Comparison of ENCODE assay signal across 11 cellular contexts in the genomic region with DNA sequence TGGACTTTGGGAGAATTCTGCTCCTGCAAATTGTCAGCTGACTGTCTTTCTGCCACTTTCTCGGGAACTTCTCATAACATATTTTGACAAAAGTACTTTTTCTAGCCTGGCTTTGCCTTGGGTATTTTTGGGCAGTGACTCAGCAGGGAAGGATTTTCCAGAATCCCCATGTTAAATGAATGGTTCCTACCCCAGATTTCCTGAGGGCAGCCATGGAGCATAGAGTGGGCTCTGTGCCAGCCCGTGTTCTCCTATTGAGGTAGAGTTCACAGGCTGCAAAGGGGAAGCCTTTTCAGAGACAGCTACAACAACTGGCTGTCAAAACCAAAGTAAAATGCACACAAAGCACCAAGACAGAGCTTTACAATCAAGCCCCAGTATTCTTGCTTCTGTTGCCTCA. TPM values are rescaled to one million over a fixed set of nuclear protein-coding genes. Genes with fewer than 3 reads are reported as not detected.
A peak's percentile ranks its signal among the peaks of the same experiment; 100 is the strongest.
DNase-seq lines count a peak whose midpoint lies in the region; ATAC-seq and TF ChIP-seq lines count a peak whose summit lies in the region.
"Had no signal": no experiment of that assay in that cellular context is flagged by ENCODE, and none has a peak within 500 bp of the region (broad histone marks: within the 10 kb centered on the region; RNA-seq: fewer than 3 reads in every experiment).

No MANE protein-coding gene starts in this region.

- H3K27ac Mint-ChIP-seq in HFFc6: peak overlapping the region; percentile 27; the same call in 1 of the 2 replicates
- H3K27ac Mint-ChIP-seq in activated CD8-positive, alpha-beta T cell treated with anti-CD3 and anti-CD28 coated beads, Interleukin-2, amount 10 ng/mL, durations not matched to agents 7 days and 5 days: peak overlapping the region; percentile 8

- H3K27me3 Mint-ChIP-seq in HFFc6 (ENCODE audit: insufficient read depth): peaks cover 18% of the 10 kb centered on the region
- H3K27me3 Mint-ChIP-seq in activated CD8-positive, alpha-beta T cell treated with anti-CD3 and anti-CD28 coated beads, Interleukin-2, amount 10 ng/mL, durations not matched to agents 7 days and 5 days (ENCODE audit: low read depth): no peaks in the 10 kb centered on the region

- no peaks in the 10 kb centered on the region for H3K27me3 ChIP-seq in smooth muscle cell (ENCODE audit: low read depth)

- no peaks in the 10 kb centered on the region for H3K4me1 ChIP-seq in smooth muscle cell (ENCODE audit: low read depth)

- H2AFZ ChIP-seq in smooth muscle cell (ENCODE audit: low read depth): no peak overlapping the region

- H3K4me1 Mint-ChIP-seq in HFFc6 (ENCODE audit: low read depth): peaks cover 37% of the 10 kb centered on the region
- peaks cover 24% of the 10 kb centered on the region for H3K4me1 Mint-ChIP-seq in activated CD8-positive, alpha-beta T cell treated with anti-CD3 and anti-CD28 coated beads, Interleukin-2, amount 10 ng/mL, durations not matched to agents 7 days and 5 days (ENCODE audit: low read depth)
- H3K4me1 Mint-ChIP-seq: neural crest cell had no signal

- H3K36me3 ChIP-seq in smooth muscle cell (ENCODE audit: low read depth): no peaks in the 10 kb centered on the region

- H3K9me3 ChIP-seq in smooth muscle cell (replicated peaks; ENCODE audit: low read depth): no peaks in the 10 kb centered on the region

- no peaks in the 10 kb centered on the region for H3K9me3 Mint-ChIP-seq in HFFc6
- H3K9me3 Mint-ChIP-seq in activated CD8-positive, alpha-beta T cell treated with anti-CD3 and anti-CD28 coated beads, Interleukin-2, amount 10 ng/mL, durations not matched to agents 7 days and 5 days (ENCODE audit: insufficient read depth): no peaks in the 10 kb centered on the region
- H3K9me3 Mint-ChIP-seq: neural crest cell had no signal

- peak overlapping the region; percentile 40 for H3K4me2 ChIP-seq in smooth muscle cell

- H3K9ac ChIP-seq in smooth muscle cell (ENCODE audit: low read depth): no peak overlapping the region

- WGBS in smooth muscle cell (ENCODE audit: low lambda C conversion rate): 11% methylated on average over 2 of the region's 2 CpGs

- H4K20me1 ChIP-seq in smooth muscle cell (ENCODE audit: low read depth): no peaks in the 10 kb centered on the region

- H3K79me2 ChIP-seq in smooth muscle cell (ENCODE audit: low read depth): no peaks in the 10 kb centered on the region

- TF ChIP-seq CTCF in HFFc6 (IDR thresholded peaks at IDR 0.05): no peak
- no peak for TF ChIP-seq CTCF in fibroblast of villous mesenchyme (IDR thresholded peaks at IDR 0.05; ENCODE audit: insufficient read depth, low read depth, low read length)
- no peak for TF ChIP-seq CTCF in smooth muscle cell (IDR thresholded peaks at IDR 0.05; ENCODE audit: borderline replicate concordance, insufficient read depth, poor library complexity, severe bottlenecking)

- CTCF ChIA-PET in activated CD8-positive, alpha-beta T cell treated with anti-CD3 and anti-CD28 coated beads, Interleukin-2, amount 10 ng/mL, durations not matched to agents 7 days and 5 days (lab: Charles Lee): interaction anchor here (0.7 to 1.2 kb wide), 4 partner anchors 8 to 370 kb away, joined by 3 read pairs; no protein-coding TSS in a partner anchor

- ATAC-seq in activated CD8-positive, alpha-beta T cell treated with anti-CD3 and anti-CD28 coated beads, Interleukin-2, amount 10 ng/mL, durations not matched to agents 7 days and 5 days: no peak
- ATAC-seq in GM18519 (IDR thresholded peaks at IDR 0.05; ENCODE audit: low FRiP score, unreplicated experiment) (no peak), HG02610 (IDR thresholded peaks at IDR 0.05; ENCODE audit: unreplicated experiment) (no peak), HG02840 (IDR thresholded peaks at IDR 0.05; ENCODE audit: low FRiP score, unreplicated experiment) (no peak)

- DNase-seq in HFFc6 (no peak), fibroblast of villous mesenchyme (ENCODE audit: low read depth) (peak; percentile 38), smooth muscle cell (lab: John Stamatoyannopoulos, UW; ENCODE audit: unreplicated experiment) (no peak), OCI-M2 (lab: John Stamatoyannopoulos, UW; ENCODE audit: unreplicated experiment) (no peak)
- DNase-seq in activated CD8-positive, alpha-beta T cell treated with anti-CD3 and anti-CD28 coated beads, Interleukin-2, amount 10 ng/mL, durations not matched to agents 7 days and 5 days: peak; percentile 16
- DNase-seq: hippocampal formation, NCI-H2029 treated with DMSO at 0.1 percent for 48 hours had no signal

- H3K4me3 ChIP-seq in fibroblast of villous mesenchyme (ENCODE audit: low read depth, low read length) (no peak overlapping the region), smooth muscle cell (no peak overlapping the region)

- H3K36me3 Mint-ChIP-seq in HFFc6 (ENCODE audit: low read depth): no peaks in the 10 kb centered on the region
- H3K36me3 Mint-ChIP-seq in activated CD8-positive, alpha-beta T cell treated with anti-CD3 and anti-CD28 coated beads, Interleukin-2, amount 10 ng/mL, durations not matched to agents 7 days and 5 days (ENCODE audit: low read depth): peaks cover 77% of the 10 kb centered on the region

- POLR2A ChIA-PET in activated CD8-positive, alpha-beta T cell treated with anti-CD3 and anti-CD28 coated beads, Interleukin-2, amount 10 ng/mL, durations not matched to agents 7 days and 5 days (lab: Charles Lee): no interaction called here

- peak overlapping the region; percentile 25 for H3K27ac ChIP-seq in smooth muscle cell (ENCODE audit: low read depth)

- peak overlapping the region; percentile 12; the same call in 1 of the 2 replicates for H3K4me3 Mint-ChIP-seq in HFFc6
- no peak overlapping the region for H3K4me3 Mint-ChIP-seq in activated CD8-positive, alpha-beta T cell treated with anti-CD3 and anti-CD28 coated beads, Interleukin-2, amount 10 ng/mL, durations not matched to agents 7 days and 5 days
- H3K4me3 Mint-ChIP-seq: neural crest cell had no signal

- H3F3A ChIP-seq in smooth muscle cell (ENCODE audit: low read depth): peaks cover 12% of the 10 kb centered on the region

RNA-seq across cellular contexts. Expression of a gene that starts 59.8 kb away (rescaled TPM):
- not detected for total RNA-seq in HFFc6 (2021; fragmentation: NEBNext Ultra II Directional; extraction: Animal tissue kit (Norgen Biotek cat#: 25700))
- not detected for total RNA-seq in activated CD8-positive, alpha-beta T cell treated with anti-CD3 and anti-CD28 coated beads, Interleukin-2, amount 10 ng/mL, durations not matched to agents 7 days and 5 days
- total RNA-seq in fibroblast of villous mesenchyme (not detected in 2 replicates), smooth muscle cell (0.22 TPM in 1 of 2 replicates, not detected in the other)
- polyA plus RNA-seq in smooth muscle cell: not detected in 2 replicates
- total RNA-seq: neural crest cell had no signal

Comparison
In these comparisons a context has a peak if more than half of its experiments do, and no peak if none do; other contexts are left out.
1. DNase-seq: peak in activated CD8-positive, alpha-beta T cell treated with anti-CD3 and anti-CD28 coated beads, Interleukin-2, amount 10 ng/mL, durations not matched to agents 7 days and 5 days (single experiment) and fibroblast of villous mesenchyme (single experiment); none in HFFc6 (single experiment), smooth muscle cell (single experiment) and OCI-M2 (single experiment).